Comparison of ENCODE assay signal across 1 cellular context in genomic region chr10:6333973-6334372, GRCh38.
A peak's percentile ranks its signal among the peaks of the same experiment; 100 is the strongest.
TF ChIP-seq lines count a peak whose summit lies in the region.

No MANE protein-coding gene starts in this region.

TF ChIP-seq in K562, 482 proteins besides CTCF, POLR2A, EP300 and RAD21 (continued from another document):
- TF ChIP-seq CEBPZ (IDR thresholded peaks at IDR 0.05; ENCODE audit: borderline replicate concordance, low read depth, low read length) (no peak), XRCC3 (IDR thresholded peaks at IDR 0.05) (no peak), SMAD3 (CRISPR knock-in tag; conservative IDR thresholded peaks at IDR 0.05) (no peak), ZNF699 (CRISPR knock-in tag; IDR thresholded peaks at IDR 0.05; ENCODE audit: insufficient replicate concordance) (no peak), RBM25 (IDR thresholded peaks at IDR 0.05; ENCODE audit: low read depth, low read length, severe bottlenecking) (peak; percentile 71)
- TF ChIP-seq, protein P1, sequence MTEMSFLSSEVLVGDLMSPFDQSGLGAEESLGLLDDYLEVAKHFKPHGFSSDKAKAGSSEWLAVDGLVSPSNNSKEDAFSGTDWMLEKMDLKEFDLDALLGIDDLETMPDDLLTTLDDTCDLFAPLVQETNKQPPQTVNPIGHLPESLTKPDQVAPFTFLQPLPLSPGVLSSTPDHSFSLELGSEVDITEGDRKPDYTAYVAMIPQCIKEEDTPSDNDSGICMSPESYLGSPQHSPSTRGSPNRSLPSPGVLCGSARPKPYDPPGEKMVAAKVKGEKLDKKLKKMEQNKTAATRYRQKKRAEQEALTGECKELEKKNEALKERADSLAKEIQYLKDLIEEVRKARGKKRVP (CRISPR knock-in tag; IDR thresholded peaks at IDR 0.05): no peak
- TF ChIP-seq, protein P2, sequence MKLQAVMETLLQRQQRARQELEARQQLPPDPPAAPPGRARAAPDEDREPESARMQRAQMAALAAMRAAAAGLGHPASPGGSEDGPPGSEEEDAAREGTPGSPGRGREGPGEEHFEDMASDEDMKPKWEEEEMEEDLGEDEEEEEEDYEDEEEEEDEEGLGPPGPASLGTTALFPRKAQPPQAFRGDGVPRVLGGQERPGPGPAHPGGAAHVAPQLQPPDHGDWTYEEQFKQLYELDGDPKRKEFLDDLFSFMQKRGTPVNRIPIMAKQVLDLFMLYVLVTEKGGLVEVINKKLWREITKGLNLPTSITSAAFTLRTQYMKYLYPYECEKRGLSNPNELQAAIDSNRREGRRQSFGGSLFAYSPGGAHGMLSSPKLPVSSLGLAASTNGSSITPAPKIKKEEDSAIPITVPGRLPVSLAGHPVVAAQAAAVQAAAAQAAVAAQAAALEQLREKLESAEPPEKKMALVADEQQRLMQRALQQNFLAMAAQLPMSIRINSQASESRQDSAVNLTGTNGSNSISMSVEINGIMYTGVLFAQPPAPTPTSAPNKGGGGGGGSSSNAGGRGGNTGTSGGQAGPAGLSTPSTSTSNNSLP (IDR thresholded peaks at IDR 0.05; ENCODE audit: borderline replicate concordance, low read depth, low read length): no peak
